In genomic region chr16:89355686-89356085, GRCh38 we compare ENCODE assay signal across 18 cellular contexts.
DNase-seq lines count a peak whose midpoint lies in the region; ATAC-seq and TF ChIP-seq lines count a peak whose summit lies in the region.
"Had no signal": no experiment of that assay in that cellular context is flagged by ENCODE, and none has a peak within 500 bp of the region (broad histone marks: within the 10 kb centered on the region; RNA-seq: fewer than 3 reads in every experiment).

No MANE protein-coding gene starts in this region.

- H3K27me3 ChIP-seq in BLaER1, result no peaks in the 10 kb centered on the region
- H3K27me3 ChIP-seq in CD4-positive, alpha-beta T cell (ENCODE audit: control insufficient read depth, insufficient read depth, low read length), result no peaks in the 10 kb centered on the region
- H3K27me3 ChIP-seq in neural progenitor cell, result no peaks in the 10 kb centered on the region

- no peak for TF ChIP-seq CTCF in CD4-positive, alpha-beta T cell (IDR thresholded peaks at IDR 0.05)
- no peak for TF ChIP-seq CTCF in neural progenitor cell (IDR thresholded peaks at IDR 0.05)

- H3K27me3 Mint-ChIP-seq in CD4-positive, alpha-beta T cell, result no peaks in the 10 kb centered on the region
- H3K27me3 Mint-ChIP-seq in activated naive CD8-positive, alpha-beta T cell treated with anti-CD3 and anti-CD28 coated beads, Interleukin-2, amount 50 U/mL, for 24 hours, result no peaks in the 10 kb centered on the region
- peaks cover 2% of the 10 kb centered on the region for H3K27me3 Mint-ChIP-seq in neural progenitor cell (ENCODE audit: insufficient read depth, low read depth)
- H3K27me3 Mint-ChIP-seq: CD8-positive, alpha-beta memory T cell had no signal

- H3K4me1 Mint-ChIP-seq in CD4-positive, alpha-beta T cell (ENCODE audit: low read depth), result peaks cover 91% of the 10 kb centered on the region
- H3K4me1 Mint-ChIP-seq in activated naive CD8-positive, alpha-beta T cell treated with anti-CD3 and anti-CD28 coated beads, Interleukin-2, amount 50 U/mL, for 24 hours, result peaks cover 95% of the 10 kb centered on the region
- H3K4me1 Mint-ChIP-seq in neural progenitor cell, result peaks cover 46% of the 10 kb centered on the region

- CTCF ChIA-PET in CD4-positive, alpha-beta T cell (lab: Charles Lee), result no interaction called here

- peak overlapping the region; percentile 36 for H3K27ac ChIP-seq in BLaER1
- no peak overlapping the region for H3K27ac ChIP-seq in CD4-positive, alpha-beta T cell (ENCODE audit: low read depth, low read length)
- H3K27ac ChIP-seq in neural progenitor cell, result no peak overlapping the region

- H3K36me3 ChIP-seq in BLaER1 (peaks cover 31% of the 10 kb centered on the region), neural progenitor cell (no peaks in the 10 kb centered on the region)

- peak overlapping the region; percentile 39 for H3K27ac Mint-ChIP-seq in CD4-positive, alpha-beta T cell
- H3K27ac Mint-ChIP-seq in activated naive CD8-positive, alpha-beta T cell treated with anti-CD3 and anti-CD28 coated beads, Interleukin-2, amount 50 U/mL, for 24 hours, result peak overlapping the region; percentile 23
- H3K27ac Mint-ChIP-seq in neural progenitor cell, result no peak overlapping the region

- peaks cover 100% of the 10 kb centered on the region for H3K4me1 ChIP-seq in BLaER1
- peaks cover 22% of the 10 kb centered on the region for H3K4me1 ChIP-seq in neural progenitor cell

- H3K9me3 Mint-ChIP-seq in CD4-positive, alpha-beta T cell, result no peaks in the 10 kb centered on the region
- H3K9me3 Mint-ChIP-seq in activated naive CD8-positive, alpha-beta T cell treated with anti-CD3 and anti-CD28 coated beads, Interleukin-2, amount 50 U/mL, for 24 hours, result no peaks in the 10 kb centered on the region
- no peaks in the 10 kb centered on the region for H3K9me3 Mint-ChIP-seq in neural progenitor cell
- H3K9me3 Mint-ChIP-seq: activated T-helper 1 cell treated with anti-CD3 and anti-CD28 coated beads, Interleukin-12 subunit alpha, Interleukin-12 subunit beta, Interleukin-2, Interleukin-4 antibody, amounts not matched to agents 30 ng/mL and 10 ng/mL and 1 ng/mL, durations not matched to agents 14 hours and 24 hours and 36 hours; brain; CD8-positive, alpha-beta memory T cell had no signal

- peaks cover 11% of the 10 kb centered on the region for H3F3A ChIP-seq in neural progenitor cell (ENCODE audit: low read depth)

- H3K79me2 ChIP-seq in neural progenitor cell (ENCODE audit: low read depth), result peaks cover 100% of the 10 kb centered on the region

- peak overlapping the region; percentile 50 for H3K4me3 Mint-ChIP-seq in CD4-positive, alpha-beta T cell
- H3K4me3 Mint-ChIP-seq in activated naive CD8-positive, alpha-beta T cell treated with anti-CD3 and anti-CD28 coated beads, Interleukin-2, amount 50 U/mL, for 24 hours, result no peak overlapping the region
- H3K4me3 Mint-ChIP-seq in neural progenitor cell, result peak overlapping the region; percentile 55
- H3K4me3 Mint-ChIP-seq: activated T-helper 1 cell treated with anti-CD3 and anti-CD28 coated beads, Interleukin-12 subunit alpha, Interleukin-12 subunit beta, Interleukin-2, Interleukin-4 antibody, amounts not matched to agents 30 ng/mL and 10 ng/mL and 1 ng/mL, durations not matched to agents 14 hours and 24 hours and 36 hours had no signal

- H3K9ac ChIP-seq in BLaER1 (peak overlapping the region; percentile 60; the same call in 1 of the 2 replicates), neural progenitor cell (no peak overlapping the region)

- peak overlapping the region; percentile 95 for H3K4me2 ChIP-seq in BLaER1
- no peak overlapping the region for H3K4me2 ChIP-seq in neural progenitor cell

- no peaks in the 10 kb centered on the region for H3K9me3 ChIP-seq in BLaER1
- no peaks in the 10 kb centered on the region for H3K9me3 ChIP-seq in CD4-positive, alpha-beta T cell (ENCODE audit: control insufficient read depth, low read length)
- no peaks in the 10 kb centered on the region for H3K9me3 ChIP-seq in neural progenitor cell (ENCODE audit: low read depth)

- H4K20me1 ChIP-seq in BLaER1 (peaks cover 100% of the 10 kb centered on the region), neural progenitor cell (ENCODE audit: low read depth) (peaks cover 100% of the 10 kb centered on the region)

- H3K36me3 Mint-ChIP-seq in CD4-positive, alpha-beta T cell (ENCODE audit: low read depth), result peaks cover 38% of the 10 kb centered on the region
- peaks cover 37% of the 10 kb centered on the region for H3K36me3 Mint-ChIP-seq in activated naive CD8-positive, alpha-beta T cell treated with anti-CD3 and anti-CD28 coated beads, Interleukin-2, amount 50 U/mL, for 24 hours (ENCODE audit: low read depth)
- peaks cover 17% of the 10 kb centered on the region for H3K36me3 Mint-ChIP-seq in neural progenitor cell

- H3K4me3 ChIP-seq in BLaER1, result 0 out of 2 replicates have a peak overlapping the region, but pooled peaks have one; percentile 41
- no peak overlapping the region for H3K4me3 ChIP-seq in neural progenitor cell

- no peak for DNase-seq in CD4-positive, alpha-beta T cell
- DNase-seq in activated naive CD8-positive, alpha-beta T cell treated with anti-CD3 and anti-CD28 coated beads, Interleukin-2, amount 50 U/mL, for 24 hours, result no peak
- DNase-seq in neural progenitor cell (ENCODE audit: low spot score) (no peak), SKM-1 (lab: John Stamatoyannopoulos, UW; ENCODE audit: unreplicated experiment) (no peak)
- DNase-seq in activated CD4-positive, alpha-beta T cell treated with anti-CD3 and anti-CD28 coated beads for 4 hours, result no peak
- DNase-seq: CD8-positive, alpha-beta memory T cell; effector CD8-positive, alpha-beta T cell; foreskin melanocyte; mammary epithelial cell; NCI-H187; NCI-H526; stimulated activated CD4-positive, alpha-beta T cell treated with anti-CD3 and anti-CD28 coated beads, Interleukin-1b, Interleukin-23, amount 100 ng/mL, for 48 hours had no signal

- POLR2A ChIA-PET in CD4-positive, alpha-beta T cell (lab: Charles Lee), result no interaction called here

- no peak overlapping the region for H2AFZ ChIP-seq in neural progenitor cell (replicated peaks)

- no peak for ATAC-seq in CD4-positive, alpha-beta T cell (ENCODE audit: poor library complexity)
- no peak for ATAC-seq in activated naive CD8-positive, alpha-beta T cell treated with anti-CD3 and anti-CD28 coated beads, Interleukin-2, amount 50 U/mL, for 24 hours
- ATAC-seq in GM18520 (IDR thresholded peaks at IDR 0.05; ENCODE audit: unreplicated experiment) (no peak), GM18517 (IDR thresholded peaks at IDR 0.05; ENCODE audit: unreplicated experiment) (no peak)
- ATAC-seq: esophagus mucosa had no signal

- intact Hi-C loops in CD4-positive, alpha-beta T cell (cut with DNase I, micrococcal nuclease), result no loop called here
